In genomic region chr10:59906417-59907202, GRCh38 we compare ENCODE assay signal across 8 cellular contexts. TPM values are rescaled to one million over a fixed set of nuclear protein-coding genes. Genes with fewer than 3 reads are reported as not detected.
A peak's percentile ranks its signal among the peaks of the same experiment; 100 is the strongest.
DNase-seq lines count a peak whose midpoint lies in the region; ATAC-seq and TF ChIP-seq lines count a peak whose summit lies in the region.

Gene CCDC6 (minus strand): TSS chr10:59906556. CDS start chr10:59906424, 132 bp downstream.

- peak; percentile 60 for TF ChIP-seq RAD21 in IMR-90 (IDR thresholded peaks at IDR 0.05; ENCODE audit: low read length)

- H3K79me2 ChIP-seq in OCI-LY7 (ENCODE audit: insufficient read depth, low read depth, low read length): peaks cover 44% of the 10 kb centered on the region; the same call in 1 of the 2 replicates

- H3K79me1 ChIP-seq in IMR-90 (ENCODE audit: low read depth in 1 of 2, low read length in 2 of 2): peaks cover 16 to 40% of the 10 kb centered on the region in 2 experiments

- H4K91ac ChIP-seq in IMR-90 (ENCODE audit: insufficient read depth, low read depth, low read length): peak within 1 kb of the TSS; percentile 73

- H3K27ac ChIP-seq in IMR-90 (ENCODE audit: insufficient read depth, low read length) (peak within 1 kb of the TSS; percentile 66), OCI-LY7 (ENCODE audit: low read depth, low read length, poor library complexity, severe bottlenecking) (peak within 1 kb of the TSS; percentile 77), mucosa of rectum (ENCODE audit: low read depth in 2 of 2, low read length in 2 of 2) (peak within 1 kb of the TSS; percentile 93 to 94)

- peak within 1 kb of the TSS; percentile 75 to 81; a peak in 3 of 4 replicates for H4K8ac ChIP-seq in IMR-90 (ENCODE audit: low read depth in 2 of 2, low read length in 2 of 2)

- H3K4me3 ChIP-seq in IMR-90 (ENCODE audit: insufficient read depth, low read depth, low read length) (peak within 1 kb of the TSS; percentile 84), OCI-LY7 (ENCODE audit: low read depth, low read length, poor library complexity, severe bottlenecking) (peak within 1 kb of the TSS; percentile 100), epithelial cell of esophagus (ENCODE audit: low read length) (peak within 1 kb of the TSS; percentile 95), mucosa of rectum (ENCODE audit: low read length in 2 of 2) (peak within 1 kb of the TSS; percentile 84 to 88)

- H3K27me3 ChIP-seq in IMR-90 (ENCODE audit: control insufficient read depth, insufficient read depth, low read length) (no peaks in the 10 kb centered on the region), mucosa of rectum (ENCODE audit: control insufficient read depth in 2 of 2, insufficient read depth in 2 of 2, low read length in 2 of 2) (no peaks in the 10 kb centered on the region)

- H3K9ac ChIP-seq in IMR-90 (ENCODE audit: low read depth, low read length) (peak within 1 kb of the TSS; percentile 79), mucosa of rectum (ENCODE audit: low read depth in 1 of 2, low read length in 2 of 2) (peak within 1 kb of the TSS; percentile 83)

- H2BK5ac ChIP-seq in IMR-90 (ENCODE audit: low read depth, low read length, poor library complexity, severe bottlenecking): peak within 1 kb of the TSS; percentile 72

- peak within 1 kb of the TSS; percentile 45; the same call in 1 of the 2 replicates for H2AK5ac ChIP-seq in IMR-90 (ENCODE audit: low read depth, low read length)

- H2BK15ac ChIP-seq in IMR-90 (ENCODE audit: low read depth, low read length): 0 out of 3 replicates have a peak within 1 kb of the TSS, but pooled peaks have one; percentile 14

- no peak within 1 kb of the TSS; the same call in 1 of the 2 replicates for H3K18ac ChIP-seq in IMR-90 (ENCODE audit: low read depth, low read length)

- H2AFZ ChIP-seq in IMR-90 (replicated peaks; ENCODE audit: low read length, poor library complexity) (peak within 1 kb of the TSS; percentile 88), OCI-LY7 (ENCODE audit: low read length) (peak within 1 kb of the TSS; percentile 98)

- H3K9me1 ChIP-seq in IMR-90 (ENCODE audit: insufficient read depth, low read length): no peaks in the 10 kb centered on the region

- peak within 1 kb of the TSS; percentile 69 for H3K4ac ChIP-seq in IMR-90 (ENCODE audit: low read depth, low read length)

- TF ChIP-seq CTCF in IMR-90 (conservative IDR thresholded peaks at IDR 0.05; ENCODE audit: low read depth, low read length): peak; percentile 85
- TF ChIP-seq CTCF in OCI-LY7 (conservative IDR thresholded peaks at IDR 0.05; ENCODE audit: low read length): peak; percentile 69
- TF ChIP-seq CTCF in epithelial cell of esophagus (IDR thresholded peaks at IDR 0.05; ENCODE audit: insufficient read depth, low read depth, low read length, missing control alignments): peak; percentile 56

- POLR2A ChIA-PET in IMR-90 (lab: Charles Lee; ENCODE audit: unreplicated experiment): no interaction called here
- POLR2A ChIA-PET in OCI-LY7 (lab: Charles Lee): interaction anchor here (0.7 to 4.7 kb wide), 7 partner anchors 30 to 304 kb away, joined by 3 to 51 read pairs (median 4); no protein-coding TSS in a partner anchor

- H3K36me3 ChIP-seq in IMR-90 (ENCODE audit: control insufficient read depth, insufficient read depth, low read length): no peaks in the 10 kb centered on the region
- H3K36me3 ChIP-seq in OCI-LY7 (ENCODE audit: insufficient read depth, low read length): peaks cover 16% of the 10 kb centered on the region; the same call in 1 of the 2 replicates
- H3K36me3 ChIP-seq in mucosa of rectum (ENCODE audit: control insufficient read depth in 2 of 2, insufficient read depth in 2 of 2, low read length in 2 of 2): no peaks in the 10 kb centered on the region

- H2BK20ac ChIP-seq in IMR-90 (ENCODE audit: low read depth, low read length): no peak within 1 kb of the TSS; the same call in 1 of the 2 replicates

- H3K23ac ChIP-seq in IMR-90 (ENCODE audit: low read depth, low read length): peak within 1 kb of the TSS; percentile 90

- H4K5ac ChIP-seq in IMR-90 (ENCODE audit: low read depth, low read length): peak within 1 kb of the TSS; percentile 10; the same call in 1 of the 2 replicates

- H2AK9ac ChIP-seq in IMR-90 (replicated peaks; ENCODE audit: low read depth, low read length, poor library complexity): peak within 1 kb of the TSS; percentile 96

- 1% methylated on average over 30 of the region's 64 CpGs; no CpG with 5 or more reads in 1 of the 2 experiments for WGBS in IMR-90 (ENCODE audit: extremely low coverage in 2 of 2, insufficient read length in 1 of 2), 2 experiments

- H3K4me2 ChIP-seq in IMR-90 (ENCODE audit: low read depth, low read length): peak within 1 kb of the TSS; percentile 84
- H3K4me2 ChIP-seq in OCI-LY7 (ENCODE audit: low read length): peak within 1 kb of the TSS; percentile 90

- peak; percentile 86 for ATAC-seq in GM21528 (IDR thresholded peaks at IDR 0.05; ENCODE audit: low FRiP score, unreplicated experiment)
- ATAC-seq in IMR-90 (ENCODE audit: low read depth): peak; percentile 92

- peak within 1 kb of the TSS; percentile 55; the same call in 1 of the 2 replicates for H3K56ac ChIP-seq in IMR-90 (ENCODE audit: extremely low read depth, insufficient read depth, low read length)

- BruUV-seq in IMR-90 (replicated peaks; lab: Mats Ljungman, UMichigan) (no TSS peak), OCI-LY7 (replicated peaks; lab: Mats Ljungman, UMichigan) (no TSS peak)

- DNase-seq in DMS153 (lab: John Stamatoyannopoulos, UW) (peak; percentile 86), IMR-90 (peak; percentile 90), OCI-LY7 (ENCODE audit: low spot score) (peak; percentile 92), activated T-cell treated with anti-CD3 and anti-CD28 coated beads for 24 hours (ENCODE audit: low read depth) (peak; percentile 91), epithelial cell of esophagus (ENCODE audit: low read depth) (peak; percentile 95)
- peak; percentile 93 for DNase-seq in stimulated activated CD8-positive, alpha-beta memory T cell treated with anti-CD3 and anti-CD28 coated beads, Interleukin-4, amount 100 ng/mL, for 48 hours

- H2BK120ac ChIP-seq in IMR-90 (ENCODE audit: low read depth, low read length): peak within 1 kb of the TSS; percentile 50

- no peaks in the 10 kb centered on the region for H3K9me2 ChIP-seq in OCI-LY7 (ENCODE audit: insufficient read depth, low read length)

- no peaks in the 10 kb centered on the region for H3K9me3 ChIP-seq in IMR-90 (ENCODE audit: control insufficient read depth, insufficient read depth, low read length)
- no peaks in the 10 kb centered on the region for H3K9me3 ChIP-seq in OCI-LY7 (ENCODE audit: low read length)
- H3K9me3 ChIP-seq in mucosa of rectum (ENCODE audit: control insufficient read depth in 2 of 2, low read length in 2 of 2): no peaks in the 10 kb centered on the region

- peaks cover 3% of the 10 kb centered on the region for H3K4me1 ChIP-seq in IMR-90 (ENCODE audit: control insufficient read depth, insufficient read depth, low read length)
- peaks cover 39% of the 10 kb centered on the region for H3K4me1 ChIP-seq in OCI-LY7 (ENCODE audit: insufficient read depth, low read length, poor library complexity, severe bottlenecking)
- H3K4me1 ChIP-seq in mucosa of rectum (ENCODE audit: control insufficient read depth in 2 of 2, insufficient read depth in 2 of 2, low read length in 2 of 2): peaks cover 34 to 37% of the 10 kb centered on the region in 2 donors

- in situ Hi-C loops in IMR-90 (cut with MboI; ENCODE audit: low sequenced_read_pairs): no loop called here

- TF ChIP-seq POLR2A in IMR-90 (IDR thresholded peaks at IDR 0.05; ENCODE audit: low read depth, low read length): peak; percentile 57

- CTCF ChIA-PET in IMR-90 (lab: Yijun Ruan, JAX): interaction anchor here (0.7 to 2.0 kb wide), 11 partner anchors 21 to 141 kb away, joined by 3 to 7 read pairs (median 3); no protein-coding TSS in a partner anchor
- CTCF ChIA-PET in OCI-LY7 (lab: Charles Lee; ENCODE audit: unreplicated experiment): interaction anchor here (0.9 to 1.9 kb wide), 6 partner anchors 16 to 332 kb away, joined by 3 to 10 read pairs (median 4); no protein-coding TSS in a partner anchor

- intact Hi-C loops in IMR-90 (cut with micrococcal nuclease): loop anchor here (1.0 to 5.0 kb wide), 4 partner anchors 76 to 301 kb away; no protein-coding TSS in a partner anchor
- intact Hi-C loops in OCI-LY7 (cut with micrococcal nuclease; ENCODE audit: unreplicated experiment): loop anchor here (1.0 to 10.0 kb wide), 7 partner anchors 21 to 1642 kb away; partner anchors contain the start of genes CISD1 and IPMK

- H3K14ac ChIP-seq in IMR-90 (replicated peaks; ENCODE audit: low read depth, low read length): peak within 1 kb of the TSS; percentile 55

- dilution Hi-C loops in IMR-90 (cut with HindIII; ENCODE audit: low sequenced_read_pairs, unreplicated experiment): no loop called here

- H4K20me1 ChIP-seq in IMR-90 (ENCODE audit: insufficient read depth, low read length): peaks cover 29% of the 10 kb centered on the region; the same call in 1 of the 2 replicates
- peaks cover 15% of the 10 kb centered on the region for H4K20me1 ChIP-seq in OCI-LY7 (ENCODE audit: insufficient read depth, low read length)

TF ChIP-seq in IMR-90, 13 proteins besides CTCF, POLR2A, EP300 and RAD21 (continues in another document):
- TF ChIP-seq RFX5 (IDR thresholded peaks at IDR 0.05; ENCODE audit: low read depth, low read length) (no peak), BHLHE40 (IDR thresholded peaks at IDR 0.05; ENCODE audit: low read depth, low read length) (peak; percentile 56; the same call in 1 of the 2 replicates), FOS (IDR thresholded peaks at IDR 0.05; ENCODE audit: low read depth, low read length) (no peak; the same call in 1 of the 2 replicates), NFE2L2 (IDR thresholded peaks at IDR 0.05; ENCODE audit: low read depth, low read length) (no peak), MXI1 (IDR thresholded peaks at IDR 0.05; ENCODE audit: borderline replicate concordance, low read depth, low read length) (peak; percentile 73; the same call in 1 of the 2 replicates), ELK1 (IDR thresholded peaks at IDR 0.05; ENCODE audit: borderline replicate concordance, low read depth, low read length) (no peak), CHD1 (IDR thresholded peaks at IDR 0.05; ENCODE audit: low read depth, low read length) (no peak), RCOR1 (IDR thresholded peaks at IDR 0.05; ENCODE audit: insufficient replicate concordance, low read length) (no peak)

RNA-seq across cellular contexts. Expression of gene CCDC6, which starts in this region (rescaled TPM):
- 30.8 and 44.2 TPM in 2 replicates for total RNA-seq in IMR-90 (2012; rRNA removed)
- polyA plus RNA-seq in IMR-90 (2012; rRNA removed): 18.1 and 21.8 TPM in 2 replicates
- polyA plus RNA-seq in IMR-90 (2012; cell fraction: cytosol; rRNA removed): 6.1 and 9.9 TPM in 2 replicates
- 6.3 and 15.2 TPM in 2 replicates for polyA plus RNA-seq in IMR-90 (2012; cell fraction: nucleus; rRNA removed; ENCODE audit: low replicate concordance)
- 9.5 and 10.9 TPM in 2 replicates for total RNA-seq in OCI-LY7 (2014; rRNA removed; shearing (Covaris generic))
- total RNA-seq in OCI-LY7 (2022): 22.4 and 25.4 TPM in 2 replicates

Comparison
In these comparisons a context has a peak if more than half of its experiments do, and no peak if none do; other contexts are left out.
1. Peak in every context shown above with its lines: DNase-seq, ATAC-seq, H3K4me3 ChIP-seq and H3K27ac ChIP-seq.